In the genomic region with DNA sequence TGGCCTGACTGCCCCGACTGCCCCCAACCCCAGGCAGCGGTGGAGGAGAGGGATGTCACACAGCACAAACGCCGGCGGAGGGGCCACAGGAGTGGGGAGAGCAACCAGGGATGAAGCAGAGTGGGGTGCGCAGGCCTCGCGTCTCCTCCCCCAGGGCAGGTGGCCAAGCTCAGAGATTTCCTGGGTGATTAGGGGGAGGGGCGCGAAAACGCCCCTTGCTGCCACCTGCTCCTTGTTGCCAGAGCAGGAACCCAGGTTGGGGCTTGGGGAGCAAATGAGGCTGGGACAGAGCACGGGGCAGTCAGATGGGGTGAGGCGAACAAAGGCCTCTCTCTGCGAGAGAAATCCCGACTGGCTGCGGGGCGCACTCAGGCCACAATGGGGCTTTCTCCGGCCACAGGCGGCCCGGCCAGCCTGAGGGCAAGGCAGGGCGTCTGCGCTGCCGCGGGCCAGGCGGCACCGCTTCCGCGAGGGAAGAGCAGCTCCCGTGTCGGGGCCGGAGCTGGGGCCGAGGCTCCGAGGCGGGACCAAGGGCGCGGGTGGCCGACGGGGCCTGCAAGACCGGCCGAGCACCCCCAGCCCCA, we compare ENCODE assay signal across 8 cellular contexts. TPM values are rescaled to one million over a fixed set of nuclear protein-coding genes. Genes with fewer than 3 reads are reported as not detected.
A peak's percentile ranks its signal among the peaks of the same experiment; 100 is the strongest.
DNase-seq lines count a peak whose midpoint lies in the region; ATAC-seq and TF ChIP-seq lines count a peak whose summit lies in the region.

No MANE protein-coding gene starts in this region.

- DNase-seq in ELF-1 (ENCODE audit: low read depth, low spot score) (peak; percentile 64), foreskin keratinocyte (peak in 1 of 2 donors; percentile 17), G401 (ENCODE audit: low spot score) (no peak), OCI-M1 (lab: John Stamatoyannopoulos, UW) (no peak)
- DNase-seq in activated CD4-positive, alpha-beta memory T cell treated with anti-CD3 and anti-CD28 coated beads, Interleukin-2, amount 10 ng/mL, durations not matched to agents 7 days and 5 days: peak; percentile 30

- ATAC-seq in GM21390 (IDR thresholded peaks at IDR 0.05; ENCODE audit: unreplicated experiment) (peak; percentile 46), foreskin keratinocyte (peak; percentile 40)

- TF ChIP-seq RAD21 in Ishikawa (IDR thresholded peaks at IDR 0.05; ENCODE audit: low read depth): no peak

- POLR2A ChIA-PET in activated CD4-positive, alpha-beta memory T cell treated with anti-CD3 and anti-CD28 coated beads, Interleukin-2, amount 10 ng/mL, durations not matched to agents 7 days and 5 days (lab: Charles Lee): interaction anchor here (0.9 to 2.3 kb wide), 9 partner anchors 9 to 140 kb away, joined by 3 to 13 read pairs (median 5); a partner anchor contains a TSS

- peak overlapping the region; percentile 39 for H3K4me3 Mint-ChIP-seq in activated CD4-positive, alpha-beta memory T cell treated with anti-CD3 and anti-CD28 coated beads, Interleukin-2, amount 10 ng/mL, durations not matched to agents 7 days and 5 days

- TF ChIP-seq CTCF in foreskin keratinocyte (conservative IDR thresholded peaks at IDR 0.05) (no peak), neutrophil (IDR thresholded peaks at IDR 0.05) (no peak)

- H3K27me3 Mint-ChIP-seq in activated CD4-positive, alpha-beta memory T cell treated with anti-CD3 and anti-CD28 coated beads, Interleukin-2, amount 10 ng/mL, durations not matched to agents 7 days and 5 days: no peaks in the 10 kb centered on the region

- H3K27me3 ChIP-seq in foreskin keratinocyte (no peaks in the 10 kb centered on the region), neutrophil (peaks cover 27% of the 10 kb centered on the region)

- no peaks in the 10 kb centered on the region for H3K9me3 Mint-ChIP-seq in activated CD4-positive, alpha-beta memory T cell treated with anti-CD3 and anti-CD28 coated beads, Interleukin-2, amount 10 ng/mL, durations not matched to agents 7 days and 5 days

- no peak overlapping the region for H3K27ac Mint-ChIP-seq in activated CD4-positive, alpha-beta memory T cell treated with anti-CD3 and anti-CD28 coated beads, Interleukin-2, amount 10 ng/mL, durations not matched to agents 7 days and 5 days

- H3K36me3 ChIP-seq in neutrophil: no peaks in the 10 kb centered on the region

- H3K4me1 ChIP-seq in foreskin keratinocyte (no peaks in the 10 kb centered on the region), neutrophil (ENCODE audit: control insufficient read depth in 1 of 2, insufficient read depth in 1 of 2, low read depth in 1 of 2, low read length in 1 of 2) (peaks cover 12 to 14% of the 10 kb centered on the region in 2 experiments)

- no peaks in the 10 kb centered on the region for H3K9me3 ChIP-seq in neutrophil

- H3K36me3 Mint-ChIP-seq in activated CD4-positive, alpha-beta memory T cell treated with anti-CD3 and anti-CD28 coated beads, Interleukin-2, amount 10 ng/mL, durations not matched to agents 7 days and 5 days (ENCODE audit: low read depth): no peaks in the 10 kb centered on the region

- CTCF ChIA-PET in activated CD4-positive, alpha-beta memory T cell treated with anti-CD3 and anti-CD28 coated beads, Interleukin-2, amount 10 ng/mL, durations not matched to agents 7 days and 5 days (lab: Charles Lee): interaction anchor here (0.9 kb wide), 2 partner anchors 87 to 110 kb away, joined by 3 to 4 read pairs; no protein-coding TSS in a partner anchor

- in situ Hi-C loops in G401 (cut with HindIII; ENCODE audit: low sequenced_read_pairs): no loop called here

- H3K4me1 Mint-ChIP-seq in activated CD4-positive, alpha-beta memory T cell treated with anti-CD3 and anti-CD28 coated beads, Interleukin-2, amount 10 ng/mL, durations not matched to agents 7 days and 5 days: peaks cover 17% of the 10 kb centered on the region

- peak overlapping the region; percentile 85 for H3K27ac ChIP-seq in foreskin keratinocyte
- peak overlapping the region; percentile 81 for H3K27ac ChIP-seq in neutrophil

- 0 out of 2 replicates have a peak, but pooled peaks have one; percentile 3 for TF ChIP-seq EP300 in Ishikawa (IDR thresholded peaks at IDR 0.05; ENCODE audit: borderline replicate concordance)

- peak overlapping the region; percentile 69 to 72 for H3K4me3 ChIP-seq in neutrophil (ENCODE audit: low read depth in 1 of 2, low read length in 1 of 2)

TF ChIP-seq in Ishikawa, 13 proteins besides CTCF, POLR2A, EP300 and RAD21:
- TF ChIP-seq TAF1 (IDR thresholded peaks at IDR 0.05; ENCODE audit: low read depth): 0 out of 2 replicates have a peak, but pooled peaks have one; percentile 9
- TF ChIP-seq YY1 (IDR thresholded peaks at IDR 0.05; ENCODE audit: low read depth): no peak
- TF ChIP-seq TCF12 (IDR thresholded peaks at IDR 0.05; ENCODE audit: low read depth): no peak
- TF ChIP-seq, protein P1, sequence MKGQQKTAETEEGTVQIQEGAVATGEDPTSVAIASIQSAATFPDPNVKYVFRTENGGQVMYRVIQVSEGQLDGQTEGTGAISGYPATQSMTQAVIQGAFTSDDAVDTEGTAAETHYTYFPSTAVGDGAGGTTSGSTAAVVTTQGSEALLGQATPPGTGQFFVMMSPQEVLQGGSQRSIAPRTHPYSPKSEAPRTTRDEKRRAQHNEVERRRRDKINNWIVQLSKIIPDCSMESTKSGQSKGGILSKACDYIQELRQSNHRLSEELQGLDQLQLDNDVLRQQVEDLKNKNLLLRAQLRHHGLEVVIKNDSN (IDR thresholded peaks at IDR 0.05): no peak

RNA-seq across cellular contexts. Expression of a gene that starts 11.5 kb away (rescaled TPM):
- total RNA-seq in activated CD4-positive, alpha-beta memory T cell treated with anti-CD3 and anti-CD28 coated beads, Interleukin-2, amount 10 ng/mL, durations not matched to agents 7 days and 5 days: not detected
- not detected in 2 replicates for total RNA-seq in foreskin keratinocyte
- not detected in 2 replicates for polyA plus RNA-seq in foreskin keratinocyte
- total RNA-seq in G401 (2014; rRNA removed; shearing (Covaris generic)): not detected in 2 replicates

Comparison
In these comparisons a context has a peak if more than half of its experiments do, and no peak if none do; other contexts are left out.
1. DNase-seq: peak in ELF-1 (single experiment) and activated CD4-positive, alpha-beta memory T cell treated with anti-CD3 and anti-CD28 coated beads, Interleukin-2, amount 10 ng/mL, durations not matched to agents 7 days and 5 days (single experiment); none in G401 (single experiment) and OCI-M1 (single experiment).